26 cellular contexts compared by ENCODE assay signal in the genomic region with DNA sequence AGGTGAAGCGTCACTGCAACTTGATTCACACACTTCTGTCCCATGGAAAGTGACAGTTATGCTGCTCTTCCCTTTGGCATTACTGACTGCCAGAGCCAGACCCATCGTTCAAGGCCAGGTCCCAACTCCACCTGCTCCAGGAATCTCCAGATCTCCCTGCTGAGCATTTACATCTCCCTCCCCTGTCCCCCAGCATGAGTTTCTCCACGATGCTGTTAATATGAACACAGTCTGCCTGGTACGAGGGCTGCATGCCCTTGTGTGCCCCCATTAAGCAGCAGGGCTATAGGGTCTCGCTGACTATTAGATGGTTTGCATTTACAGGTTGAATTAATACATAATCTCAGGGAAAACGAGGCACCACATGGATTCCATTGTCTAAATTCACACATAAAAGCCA. TPM values are rescaled to one million over a fixed set of nuclear protein-coding genes. Genes with fewer than 3 reads are reported as not detected.
A peak's percentile ranks its signal among the peaks of the same experiment; 100 is the strongest.
DNase-seq lines count a peak whose midpoint lies in the region; ATAC-seq and TF ChIP-seq lines count a peak whose summit lies in the region.
"Had no signal": no experiment of that assay in that cellular context is flagged by ENCODE, and none has a peak within 500 bp of the region (broad histone marks: within the 10 kb centered on the region; RNA-seq: fewer than 3 reads in every experiment).

No MANE protein-coding gene starts in this region.

- no peaks in the 10 kb centered on the region for H3K9me3 ChIP-seq in heart right ventricle
- H3K9me3 ChIP-seq in mucosa of rectum (ENCODE audit: control insufficient read depth in 2 of 2, low read length in 2 of 2) = no peaks in the 10 kb centered on the region
- H3K9me3 ChIP-seq: Caco-2, ovary, tibial nerve had no signal

- H3K36me3 ChIP-seq in heart right ventricle = peaks cover 0 to 45% (median 8%) of the 10 kb centered on the region in 9 donors
- H3K36me3 ChIP-seq in mucosa of rectum (ENCODE audit: control insufficient read depth in 2 of 2, insufficient read depth in 2 of 2, low read length in 2 of 2) = peaks cover 13 to 18% of the 10 kb centered on the region in 2 donors
- peaks cover 4% of the 10 kb centered on the region for H3K36me3 ChIP-seq in urinary bladder (ENCODE audit: insufficient read depth)
- H3K36me3 ChIP-seq: BLaER1, ovary had no signal

- peak overlapping the region in 7 of 10 donors; percentile 30 to 95 (median 54) for H3K27ac ChIP-seq in heart right ventricle
- peak overlapping the region; percentile 20 to 35 for H3K27ac ChIP-seq in mucosa of rectum (ENCODE audit: low read depth in 2 of 2, low read length in 2 of 2)
- peak overlapping the region; percentile 27 for H3K27ac ChIP-seq in urinary bladder (ENCODE audit: low read depth)
- H3K27ac ChIP-seq: BLaER1, ovary had no signal

- no peak overlapping the region for H3K9ac ChIP-seq in mucosa of rectum (ENCODE audit: low read depth in 1 of 2, low read length in 2 of 2)
- H3K9ac ChIP-seq: BLaER1 had no signal

- H3K4me1 ChIP-seq in heart right ventricle (peaks cover 0 to 50% (median 19%) of the 10 kb centered on the region in 9 donors), mucosa of rectum (ENCODE audit: control insufficient read depth in 2 of 2, insufficient read depth in 2 of 2, low read length in 2 of 2) (peaks cover 2 to 8% of the 10 kb centered on the region in 2 donors), urinary bladder (ENCODE audit: insufficient read depth) (no peaks in the 10 kb centered on the region)

- ATAC-seq in heart right ventricle (no peak), Right ventricle myocardium inferior (no peak), HG03378 (IDR thresholded peaks at IDR 0.05; ENCODE audit: unreplicated experiment) (no peak), HG02938 (IDR thresholded peaks at IDR 0.05; ENCODE audit: unreplicated experiment) (no peak)
- ATAC-seq: activated CD8-positive, alpha-beta T cell treated with anti-CD3 and anti-CD28 coated beads for 36 hours; effector memory CD8-positive, alpha-beta T cell; K562; naive thymus-derived CD4-positive, alpha-beta T cell; stimulated activated memory B cell treated with anti-CD40 and anti-IgM and Interleukin-4, amounts not matched to agents 10 μg/mL and 1 μg/mL and 100 μg/mL, for 72 hours had no signal

- peak overlapping the region in 5 of 10 donors; percentile 69 to 79 (median 76) for H3K4me3 ChIP-seq in heart right ventricle
- peak overlapping the region; percentile 80 for H3K4me3 ChIP-seq in choroid plexus epithelial cell (ENCODE audit: low read depth, low read length)
- H3K4me3 ChIP-seq in mucosa of rectum (ENCODE audit: low read length in 2 of 2) = peak overlapping the region in 1 of 2 donors; percentile 35
- H3K4me3 ChIP-seq in urinary bladder (ENCODE audit: low read depth, low read length) = peak overlapping the region; percentile 30
- H3K4me3 ChIP-seq: BLaER1, K562, ovary had no signal

- intact Hi-C loops in heart right ventricle (cut with DNase I) = loop anchor here in 4 of 10 donors (5.0 to 10.0 kb wide), 3 partner anchors 60 to 265 kb away; no protein-coding TSS in a partner anchor
- intact Hi-C loops in Right ventricle myocardium inferior (cut with DNase I) = loop anchor here (5.0 kb wide), 1 partner anchor 265 kb away; no protein-coding TSS in a partner anchor

- peaks cover 0 to 12% (median 0%) of the 10 kb centered on the region in 7 donors for H3K27me3 ChIP-seq in heart right ventricle
- H3K27me3 ChIP-seq in mucosa of rectum (ENCODE audit: control insufficient read depth in 2 of 2, insufficient read depth in 2 of 2, low read length in 2 of 2) = peaks cover 0 to 3% of the 10 kb centered on the region in 2 donors
- H3K27me3 ChIP-seq: ovary, tibial nerve had no signal

- TF ChIP-seq CTCF in heart right ventricle (IDR thresholded peaks at IDR 0.05) (no peak), choroid plexus epithelial cell (conservative IDR thresholded peaks at IDR 0.05; ENCODE audit: low read depth, low read length) (no peak)

- DNase-seq in heart right ventricle (no peak), Right ventricle myocardium inferior (ENCODE audit: missing footprints) (no peak), choroid plexus epithelial cell (ENCODE audit: low read depth) (no peak)
- no peak for DNase-seq in stimulated activated CD8-positive, alpha-beta memory T cell treated with anti-CD3 and anti-CD28 coated beads, Interleukin-4, amount 100 ng/mL, for 48 hours
- DNase-seq: 8988T; activated B cell treated with CpG ODN at 0.5 μM for 24 hours; activated CD8-positive, alpha-beta T cell treated with anti-CD3 and anti-CD28 coated beads for 36 hours; activated naive CD4-positive, alpha-beta T cell treated with Interleukin-2 at 50 U/mL for 16 hours; anterior cingulate cortex; Caco-2; cerebellar nuclear complex; effector memory CD8-positive, alpha-beta T cell; immature natural killer cell; naive thymus-derived CD4-positive, alpha-beta T cell; NCI-H187; NCI-H446; ovary; T-helper 9 cell had no signal

- 49 to 53% methylated on average over 6 of the region's 6 CpGs for WGBS in heart right ventricle, 2 donors
- 77% methylated on average over 6 of the region's 6 CpGs for WGBS in urinary bladder

RNA-seq across cellular contexts. Expression of a gene that starts 4.3 kb away (rescaled TPM):
- total RNA-seq in heart right ventricle = 10 to 100 TPM; 20.4 to 99.0 (median 48.5) TPM
- polyA plus RNA-seq in heart right ventricle = 10 to 100 TPM; 20.6 to 30.9 TPM
- 27.9 TPM for total RNA-seq in Right ventricle myocardium inferior
- total RNA-seq in urinary bladder = 9.7 TPM
- polyA plus RNA-seq in urinary bladder = 97.0 TPM
- total RNA-seq: activated CD8-positive, alpha-beta T cell treated with anti-CD3 and anti-CD28 coated beads for 36 hours had no signal
- polyA plus RNA-seq: immature natural killer cell; naive thymus-derived CD4-positive, alpha-beta T cell had no signal
